8 cellular contexts compared by ENCODE assay signal in the genomic region with DNA sequence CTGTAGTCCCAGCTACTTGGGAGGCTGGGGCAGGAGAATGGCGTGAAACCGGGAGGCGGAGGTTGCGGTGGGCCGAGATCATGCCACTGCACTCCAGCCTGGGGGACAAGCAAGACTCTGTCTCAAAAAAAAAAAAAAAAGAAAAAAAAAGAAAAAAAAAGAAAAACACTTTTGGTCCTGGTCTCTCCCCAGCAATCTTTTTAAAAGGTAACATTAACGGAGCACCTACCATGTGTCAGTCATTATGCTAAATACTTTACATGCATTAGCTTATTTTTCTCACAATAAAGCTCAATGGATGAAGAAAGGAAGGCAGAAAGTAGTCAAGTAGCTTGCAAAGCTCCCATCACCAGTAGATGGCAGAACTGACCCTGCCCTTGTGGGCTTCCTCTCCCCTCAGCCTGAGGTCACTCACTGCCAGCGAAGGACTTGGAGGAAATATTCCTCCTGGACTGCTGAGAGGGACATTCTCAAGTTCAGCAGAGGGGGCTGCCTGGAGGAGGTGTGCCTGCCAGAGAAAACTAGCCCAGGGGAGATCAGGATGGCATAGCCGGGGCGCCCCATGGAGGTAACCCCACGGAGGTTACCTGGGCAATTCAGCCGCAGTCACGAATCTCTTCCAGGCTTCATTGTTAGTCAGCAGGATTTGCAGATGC. TPM values are rescaled to one million over a fixed set of nuclear protein-coding genes. Genes with fewer than 3 reads are reported as not detected.
A peak's percentile ranks its signal among the peaks of the same experiment; 100 is the strongest.
DNase-seq lines count a peak whose midpoint lies in the region; ATAC-seq and TF ChIP-seq lines count a peak whose summit lies in the region.

No MANE protein-coding gene starts in this region.

- no peak overlapping the region for H3K4ac ChIP-seq in trophoblast cell (ENCODE audit: low read depth, low read length)

- no peak overlapping the region for H3K23ac ChIP-seq in trophoblast cell (ENCODE audit: low read length)

- peak; percentile 73 for DNase-seq in AG20443 (ENCODE audit: low spot score)
- no peak for DNase-seq in GM12864 (ENCODE audit: low read depth)
- peak; percentile 31 for DNase-seq in NCI-H524 treated with DMSO at 0.1 percent for 48 hours (lab: John Stamatoyannopoulos, UW)
- peak; percentile 42 for DNase-seq in activated naive CD8-positive, alpha-beta T cell treated with anti-CD3 and anti-CD28 coated beads, Interleukin-2, amount 50 U/mL, for 24 hours
- DNase-seq in heart left ventricle = peak in 4 of 5 donors; percentile 50 to 72 (median 68)
- peak; percentile 56 to 77 for DNase-seq in trophoblast cell
- no peak for DNase-seq in NCI-H510A (lab: John Stamatoyannopoulos, UW)

- no peak for TF ChIP-seq POLR2A in heart left ventricle (IDR thresholded peaks at IDR 0.05)

- H3K4me1 ChIP-seq in heart left ventricle = peaks cover 2 to 40% (median 23%) of the 10 kb centered on the region in 12 donors
- no peaks in the 10 kb centered on the region for H3K4me1 ChIP-seq in trophoblast cell (ENCODE audit: control insufficient read depth in 1 of 2, insufficient read depth in 2 of 2, low read length in 2 of 2)

- no peak overlapping the region for H2AK5ac ChIP-seq in trophoblast cell (ENCODE audit: low read length)

- H3K4me3 Mint-ChIP-seq in activated naive CD8-positive, alpha-beta T cell treated with anti-CD3 and anti-CD28 coated beads, Interleukin-2, amount 50 U/mL, for 24 hours = no peak overlapping the region

- H3K9me3 Mint-ChIP-seq in activated naive CD8-positive, alpha-beta T cell treated with anti-CD3 and anti-CD28 coated beads, Interleukin-2, amount 50 U/mL, for 24 hours = no peaks in the 10 kb centered on the region

- H3K18ac ChIP-seq in trophoblast cell (ENCODE audit: low read length) = no peak overlapping the region

- H3K27me3 ChIP-seq in heart left ventricle = no peaks in the 10 kb centered on the region
- H3K27me3 ChIP-seq in trophoblast cell (ENCODE audit: insufficient read depth, low read length) = no peaks in the 10 kb centered on the region

- peaks cover 11% of the 10 kb centered on the region for H3K36me3 Mint-ChIP-seq in activated naive CD8-positive, alpha-beta T cell treated with anti-CD3 and anti-CD28 coated beads, Interleukin-2, amount 50 U/mL, for 24 hours (ENCODE audit: low read depth)

- no peak overlapping the region for H3K9ac ChIP-seq in trophoblast cell (ENCODE audit: low read length)

- no peak overlapping the region for H3K27ac Mint-ChIP-seq in activated naive CD8-positive, alpha-beta T cell treated with anti-CD3 and anti-CD28 coated beads, Interleukin-2, amount 50 U/mL, for 24 hours

- no peak overlapping the region for H3K4me3 ChIP-seq in GM12864 (ENCODE audit: low read depth, low read length)
- H3K4me3 ChIP-seq in heart left ventricle = no peak overlapping the region
- no peak overlapping the region for H3K4me3 ChIP-seq in trophoblast cell (ENCODE audit: low read depth, low read length)

- WGBS in heart left ventricle, 4 donors = 48 to 64% (median 59%) methylated on average over 12 of the region's 12 CpGs
- no CpG with 5 or more reads among the region's 12 CpGs for WGBS in trophoblast cell (ENCODE audit: extremely low coverage, insufficient coverage, insufficient read length)

- intact Hi-C loops in heart left ventricle (cut with DNase I) = loop anchor here (1.0 to 10.0 kb wide), 9 partner anchors 35 to 342 kb away; partner anchors contain the start of gene TXN2 (in 3 of the 10)

- no peak overlapping the region for H2AFZ ChIP-seq in trophoblast cell (ENCODE audit: insufficient read depth, low read length, poor library complexity)

- H3K79me2 ChIP-seq in trophoblast cell (ENCODE audit: control insufficient read depth, insufficient read depth, low read length, poor library complexity) = no peaks in the 10 kb centered on the region

- H3K4me2 ChIP-seq in trophoblast cell (ENCODE audit: low read length) = peak overlapping the region; percentile 46

- no peak overlapping the region for H4K91ac ChIP-seq in trophoblast cell (ENCODE audit: low read depth, low read length)

- H3K27ac ChIP-seq in heart left ventricle (peak overlapping the region in 5 of 12 donors; percentile 1 to 32 (median 4)), trophoblast cell (ENCODE audit: low read depth, low read length) (no peak overlapping the region)

- H3K4me1 Mint-ChIP-seq in activated naive CD8-positive, alpha-beta T cell treated with anti-CD3 and anti-CD28 coated beads, Interleukin-2, amount 50 U/mL, for 24 hours = peaks cover 19% of the 10 kb centered on the region

- no peak overlapping the region for H4K12ac ChIP-seq in trophoblast cell (ENCODE audit: low read depth, low read length)

- TF ChIP-seq CTCF in GM12864 (IDR thresholded peaks at IDR 0.05; ENCODE audit: low read depth, low read length, missing control alignments) (peak; percentile 81), heart left ventricle (IDR thresholded peaks at IDR 0.05) (peak; percentile 65 to 92 (median 80))

- H3K79me1 ChIP-seq in trophoblast cell (ENCODE audit: low read length) = no peaks in the 10 kb centered on the region

- no peak overlapping the region for H2BK12ac ChIP-seq in trophoblast cell (ENCODE audit: low read length)

- H3K27me3 Mint-ChIP-seq in activated naive CD8-positive, alpha-beta T cell treated with anti-CD3 and anti-CD28 coated beads, Interleukin-2, amount 50 U/mL, for 24 hours = no peaks in the 10 kb centered on the region

- H2BK120ac ChIP-seq in trophoblast cell (ENCODE audit: insufficient read depth, low read length, poor library complexity) = no peak overlapping the region

- ATAC-seq in activated naive CD8-positive, alpha-beta T cell treated with anti-CD3 and anti-CD28 coated beads, Interleukin-2, amount 50 U/mL, for 24 hours = peak; percentile 68
- ATAC-seq in heart left ventricle (peak; percentile 67 to 85 (median 84)), HG03521 (IDR thresholded peaks at IDR 0.05; ENCODE audit: unreplicated experiment) (no peak)

- no peak overlapping the region for H2BK5ac ChIP-seq in trophoblast cell (ENCODE audit: low read depth, low read length, poor library complexity)

- no peaks in the 10 kb centered on the region for H3K9me3 ChIP-seq in heart left ventricle
- H3K9me3 ChIP-seq in trophoblast cell (ENCODE audit: insufficient read depth, low read depth, low read length) = peaks cover 2% of the 10 kb centered on the region

- H4K8ac ChIP-seq in trophoblast cell (ENCODE audit: low read depth, low read length) = no peak overlapping the region

- H3K14ac ChIP-seq in trophoblast cell (ENCODE audit: low read length) = no peak overlapping the region

- H3K36me3 ChIP-seq in heart left ventricle = peaks cover 0 to 96% (median 73%) of the 10 kb centered on the region in 9 donors
- H3K36me3 ChIP-seq in trophoblast cell (ENCODE audit: control insufficient read depth in 1 of 2, insufficient read depth in 2 of 2, low read length in 2 of 2) = no peaks in the 10 kb centered on the region

RNA-seq across cellular contexts. Expression of gene APOL3, which starts 15.5 kb away (rescaled TPM):
- total RNA-seq in heart left ventricle = 100 to 1,000 TPM in 1 of 9 donors, 10 to 100 TPM in 8; 16.9 to 103 (median 24.5) TPM
- polyA plus RNA-seq in heart left ventricle = 10 to 100 TPM; 23.9 to 24.6 TPM
- polyA plus RNA-seq in trophoblast cell (2013) = not detected in 2 replicates

RNA-seq across cellular contexts. Expression of gene APOL4, which starts 56.6 kb away (rescaled TPM):
- total RNA-seq in heart left ventricle = 10 to 100 TPM in 2 of 9 donors, 1 to 10 TPM in 5, not detected in 2; 1.7 to 26.5 (median 5.7) TPM
- polyA plus RNA-seq in heart left ventricle = 1 to 10 TPM; 2.8 to 3.2 TPM
- 0.39 and 0.45 TPM in 2 replicates for polyA plus RNA-seq in trophoblast cell (2013)

Comparison
In these comparisons a context has a peak if more than half of its experiments do, and no peak if none do; other contexts are left out.
1. DNase-seq: peak in AG20443 (single experiment), NCI-H524 treated with DMSO at 0.1 percent for 48 hours (single experiment), activated naive CD8-positive, alpha-beta T cell treated with anti-CD3 and anti-CD28 coated beads, Interleukin-2, amount 50 U/mL, for 24 hours (single experiment), heart left ventricle (4 of 5) and trophoblast cell (2 of 2); none in GM12864 (single experiment) and NCI-H510A (single experiment).